Comparison of ENCODE assay signal across 1 cellular context in genomic region chr9:112332977-112333638, GRCh38.
TF ChIP-seq lines count a peak whose summit lies in the region.

TSS of gene PTBP3 (minus strand) at chr9:112333619. CDS start at chr9:112297865, 35,754 bp downstream.

TF ChIP-seq in HepG2, 621 proteins besides CTCF, POLR2A, EP300 and RAD21 (continued from another document and continues in another):
- TF ChIP-seq BHLHE40 (IDR thresholded peaks at IDR 0.05; ENCODE audit: low read length) (no peak; the same call in 1 of the 2 replicates), ZNF841 (CRISPR knock-in tag; IDR thresholded peaks at IDR 0.05; ENCODE audit: borderline replicate concordance) (0 out of 2 replicates have a peak, but pooled peaks have one; percentile 33), NCOA2 (CRISPR knock-in tag; IDR thresholded peaks at IDR 0.05) (no peak), ZSCAN25 (CRISPR knock-in tag; IDR thresholded peaks at IDR 0.05) (no peak; the same call in 1 of the 2 replicates), HNRNPH1 (optimal IDR thresholded peaks at IDR 0.05; ENCODE audit: low read depth, low read length) (no peak), ZNF337 (CRISPR knock-in tag; IDR thresholded peaks at IDR 0.05; ENCODE audit: borderline replicate concordance, low read depth) (no peak), NFE2 (CRISPR knock-in tag; IDR thresholded peaks at IDR 0.05) (no peak), SNAPC4 (CRISPR knock-in tag; IDR thresholded peaks at IDR 0.05) (no peak), GATAD1 (CRISPR knock-in tag; IDR thresholded peaks at IDR 0.05) (no peak), MEIS1 (CRISPR knock-in tag; IDR thresholded peaks at IDR 0.05; ENCODE audit: borderline replicate concordance) (0 out of 2 replicates have a peak, but pooled peaks have one; percentile 36), REL (CRISPR knock-in tag; conservative IDR thresholded peaks at IDR 0.05) (peak; percentile 86; the same call in 1 of the 2 replicates), SKI (IDR thresholded peaks at IDR 0.05; ENCODE audit: partially characterized antibody) (peak; percentile 64), ZSCAN9 (CRISPR knock-in tag; IDR thresholded peaks at IDR 0.05; ENCODE audit: borderline replicate concordance) (no peak; the same call in 1 of the 2 replicates), TMF1 (CRISPR knock-in tag; IDR thresholded peaks at IDR 0.05; ENCODE audit: low read depth) (0 out of 2 replicates have a peak, but pooled peaks have one; percentile 26), FOSL2 (CRISPR knock-in tag; IDR thresholded peaks at IDR 0.05) (no peak; the same call in 1 of the 2 replicates), NPAS2 (CRISPR knock-in tag; IDR thresholded peaks at IDR 0.05; ENCODE audit: borderline replicate concordance) (no peak), SAFB2 (CRISPR knock-in tag; IDR thresholded peaks at IDR 0.05; ENCODE audit: borderline replicate concordance, low read depth) (peak; percentile 46; the same call in 1 of the 2 replicates), SOX5 (CRISPR knock-in tag; IDR thresholded peaks at IDR 0.05; ENCODE audit: borderline replicate concordance) (peak; percentile 26; the same call in 1 of the 2 replicates), SMYD3 (CRISPR knock-in tag; IDR thresholded peaks at IDR 0.05) (0 out of 2 replicates have a peak, but pooled peaks have one; percentile 34), GTF2F1 (IDR thresholded peaks at IDR 0.05; ENCODE audit: low read length) (no peak), MTF2 (CRISPR knock-in tag; IDR thresholded peaks at IDR 0.05; ENCODE audit: borderline replicate concordance) (no peak), CERS6 (CRISPR knock-in tag; IDR thresholded peaks at IDR 0.05) (no peak), ZBTB10 (CRISPR knock-in tag; IDR thresholded peaks at IDR 0.05; ENCODE audit: borderline replicate concordance) (peak; percentile 66; the same call in 1 of the 2 replicates), ATF6 (CRISPR knock-in tag; conservative IDR thresholded peaks at IDR 0.05) (no peak), HIC2 (CRISPR knock-in tag; IDR thresholded peaks at IDR 0.05; ENCODE audit: low read depth) (no peak), ZNF230 (CRISPR knock-in tag; IDR thresholded peaks at IDR 0.05) (no peak), ZNF510 (CRISPR knock-in tag; IDR thresholded peaks at IDR 0.05; ENCODE audit: low read depth) (no peak), BCLAF1 (IDR thresholded peaks at IDR 0.05) (no peak), ARID2 (CRISPR knock-in tag; IDR thresholded peaks at IDR 0.05; ENCODE audit: borderline replicate concordance) (peak; percentile 88), GABPB1 (CRISPR knock-in tag; IDR thresholded peaks at IDR 0.05) (peak; percentile 84), ZNF816 (CRISPR knock-in tag; IDR thresholded peaks at IDR 0.05; ENCODE audit: borderline replicate concordance) (no peak), ZNF562 (CRISPR knock-in tag; IDR thresholded peaks at IDR 0.05; ENCODE audit: borderline replicate concordance) (no peak), ZNF766 (CRISPR knock-in tag; IDR thresholded peaks at IDR 0.05; ENCODE audit: borderline replicate concordance) (no peak), CENPT (CRISPR knock-in tag; IDR thresholded peaks at IDR 0.05; ENCODE audit: low read depth) (no peak), ZNF441 (CRISPR knock-in tag; IDR thresholded peaks at IDR 0.05; ENCODE audit: borderline replicate concordance) (no peak), ZNF503 (CRISPR knock-in tag; IDR thresholded peaks at IDR 0.05) (peak; percentile 73), KLF9 (CRISPR knock-in tag; IDR thresholded peaks at IDR 0.05; ENCODE audit: low read depth) (no peak), ZNF616 (CRISPR knock-in tag; IDR thresholded peaks at IDR 0.05; ENCODE audit: low read depth) (no peak), POGZ (CRISPR knock-in tag; IDR thresholded peaks at IDR 0.05) (peak; percentile 49; the same call in 1 of the 2 replicates), STAT6 (CRISPR knock-in tag; IDR thresholded peaks at IDR 0.05; ENCODE audit: borderline replicate concordance) (0 out of 2 replicates have a peak, but pooled peaks have one; percentile 18), MTA3 (CRISPR knock-in tag; IDR thresholded peaks at IDR 0.05) (no peak), HMGA1 (CRISPR knock-in tag; conservative IDR thresholded peaks at IDR 0.05) (no peak)
